In genomic region chr2:198312621-198313483, GRCh38 we compare ENCODE assay signal across 19 cellular contexts.
"Had no signal": no experiment of that assay in that cellular context is flagged by ENCODE, and none has a peak within 500 bp of the region (broad histone marks: within the 10 kb centered on the region; RNA-seq: fewer than 3 reads in every experiment).

No MANE protein-coding gene starts in this region.

- H3K36me3 ChIP-seq: cardiac muscle cell, esophagus squamous epithelium, tibial nerve, vagina had no signal

- DNase-seq: activated B cell treated with CpG ODN at 0.5 μM for 24 hours; activated CD4-positive, alpha-beta memory T cell treated with anti-CD3 and anti-CD28 coated beads, Interleukin-2, amount 10 ng/mL, durations not matched to agents 7 days and 5 days; activated CD4-positive, alpha-beta T cell treated with anti-CD3 and anti-CD28 coated beads for 48 hours; activated CD8-positive, alpha-beta memory T cell treated with anti-CD3 and anti-CD28 coated beads, Interleukin-2, amount 10 ng/mL, durations not matched to agents 7 days and 5 days; activated naive CD4-positive, alpha-beta T cell; activated naive CD8-positive, alpha-beta T cell treated with anti-CD3 and anti-CD28 coated beads for 36 hours; amniotic stem cell; dermis blood vessel endothelial cell; effector memory CD4-positive, alpha-beta T cell; esophagus squamous epithelium; mesenchymal stem cell; nucleus accumbens; stimulated activated CD4-positive, alpha-beta T cell treated with anti-CD3 and anti-CD28 coated beads, Interleukin-2, amount 100 ng/mL, for 24 hours; T-helper 2 cell had no signal

- H3K36me3 Mint-ChIP-seq: activated CD8-positive, alpha-beta memory T cell treated with anti-CD3 and anti-CD28 coated beads, Interleukin-2, amount 10 ng/mL, durations not matched to agents 7 days and 5 days; activated naive CD8-positive, alpha-beta T cell treated with anti-CD3 and anti-CD28 coated beads for 36 hours; natural killer cell treated with Interleukin-12 subunit alpha and Interleukin-12 subunit beta and Interleukin-15 and Interleukin-18, amount 100 ng/mL, for 72 hours had no signal

- H3K27me3 ChIP-seq: vagina had no signal

- H3K4me3 Mint-ChIP-seq: activated B cell treated with CpG ODN at 0.5 μM for 24 hours; activated CD4-positive, alpha-beta memory T cell treated with anti-CD3 and anti-CD28 coated beads, Interleukin-2, amount 10 ng/mL, durations not matched to agents 7 days and 5 days; activated CD8-positive, alpha-beta memory T cell treated with anti-CD3 and anti-CD28 coated beads, Interleukin-2, amount 10 ng/mL, durations not matched to agents 7 days and 5 days; activated naive CD8-positive, alpha-beta T cell treated with anti-CD3 and anti-CD28 coated beads for 36 hours; natural killer cell treated with Interleukin-12 subunit alpha and Interleukin-12 subunit beta and Interleukin-15 and Interleukin-18, amount 100 ng/mL, for 72 hours; stimulated activated naive CD8-positive, alpha-beta T cell treated with anti-CD3 and anti-CD28 coated beads, Interleukin-15, Interleukin-2, amounts not matched to agents 100 ng/mL and 50 ng/mL, for 24 hours had no signal

- H3K4me1 Mint-ChIP-seq: activated B cell treated with CpG ODN at 0.5 μM for 24 hours; activated CD4-positive, alpha-beta memory T cell treated with anti-CD3 and anti-CD28 coated beads, Interleukin-2, amount 10 ng/mL, durations not matched to agents 7 days and 5 days; activated CD8-positive, alpha-beta memory T cell treated with anti-CD3 and anti-CD28 coated beads, Interleukin-2, amount 10 ng/mL, durations not matched to agents 7 days and 5 days had no signal

- H3K9me3 Mint-ChIP-seq: activated B cell treated with CpG ODN at 0.5 μM for 24 hours; activated CD4-positive, alpha-beta memory T cell treated with anti-CD3 and anti-CD28 coated beads, Interleukin-2, amount 10 ng/mL, durations not matched to agents 7 days and 5 days; activated naive CD8-positive, alpha-beta T cell treated with anti-CD3 and anti-CD28 coated beads for 36 hours; natural killer cell treated with Interleukin-12 subunit alpha and Interleukin-12 subunit beta and Interleukin-15 and Interleukin-18, amount 100 ng/mL, for 72 hours; stimulated activated naive CD8-positive, alpha-beta T cell treated with anti-CD3 and anti-CD28 coated beads, Interleukin-15, Interleukin-2, amounts not matched to agents 100 ng/mL and 50 ng/mL, for 24 hours had no signal

- H3K9me3 ChIP-seq: esophagus squamous epithelium, tibial nerve, vagina had no signal

- H3K27ac ChIP-seq: cardiac muscle cell, esophagus squamous epithelium, tibial nerve, vagina had no signal

- H3K27ac Mint-ChIP-seq: activated B cell treated with CpG ODN at 0.5 μM for 24 hours; activated CD4-positive, alpha-beta memory T cell treated with anti-CD3 and anti-CD28 coated beads, Interleukin-2, amount 10 ng/mL, durations not matched to agents 7 days and 5 days; activated CD8-positive, alpha-beta memory T cell treated with anti-CD3 and anti-CD28 coated beads, Interleukin-2, amount 10 ng/mL, durations not matched to agents 7 days and 5 days; activated naive CD8-positive, alpha-beta T cell treated with anti-CD3 and anti-CD28 coated beads for 36 hours; natural killer cell treated with Interleukin-12 subunit alpha and Interleukin-12 subunit beta and Interleukin-15 and Interleukin-18, amount 100 ng/mL, for 72 hours; stimulated activated naive CD8-positive, alpha-beta T cell treated with anti-CD3 and anti-CD28 coated beads, Interleukin-15, Interleukin-2, amounts not matched to agents 100 ng/mL and 50 ng/mL, for 24 hours had no signal

- H3K4me1 ChIP-seq: tibial nerve, vagina had no signal

- H3K4me3 ChIP-seq: cardiac muscle cell, esophagus squamous epithelium, tibial nerve, vagina had no signal

- ATAC-seq: activated CD8-positive, alpha-beta memory T cell treated with anti-CD3 and anti-CD28 coated beads, Interleukin-2, amount 10 ng/mL, durations not matched to agents 7 days and 5 days; natural killer cell treated with Interleukin-12 subunit alpha and Interleukin-12 subunit beta and Interleukin-15 and Interleukin-18, amount 100 ng/mL, for 72 hours had no signal
